Comparison of ENCODE assay signal across 24 cellular contexts in genomic region chr14:90791481-90791880, GRCh38.
"Had no signal": no experiment of that assay in that cellular context is flagged by ENCODE, and none has a peak within 500 bp of the region (broad histone marks: within the 10 kb centered on the region; RNA-seq: fewer than 3 reads in every experiment).

No MANE protein-coding gene starts in this region.

- ATAC-seq: activated CD8-positive, alpha-beta memory T cell treated with anti-CD3 and anti-CD28 coated beads, Interleukin-2, amount 10 ng/mL, durations not matched to agents 7 days and 5 days; activated CD8-positive, alpha-beta T cell treated with anti-CD3 and anti-CD28 coated beads for 36 hours; body of pancreas; stimulated activated naive CD8-positive, alpha-beta T cell treated with anti-CD3 and anti-CD28 coated beads, Interleukin-15, Interleukin-2, amounts not matched to agents 100 U/mL and 50 U/mL, for 24 hours had no signal

- H3K9me3 ChIP-seq: body of pancreas had no signal

- H3K27ac ChIP-seq: body of pancreas, cardiac muscle cell, hepatocyte had no signal

- H3K27ac Mint-ChIP-seq: activated CD4-positive, alpha-beta T cell treated with anti-CD3 and anti-CD28 coated beads, Interleukin-2, amount 10 ng/mL, durations not matched to agents 7 days and 5 days; activated CD8-positive, alpha-beta memory T cell treated with anti-CD3 and anti-CD28 coated beads, Interleukin-2, amount 10 ng/mL, durations not matched to agents 7 days and 5 days; activated CD8-positive, alpha-beta T cell treated with anti-CD3 and anti-CD28 coated beads for 36 hours; activated T-helper 1 cell treated with anti-CD3 and anti-CD28 coated beads, Interleukin-12 subunit alpha, Interleukin-12 subunit beta, Interleukin-2, Interleukin-4 antibody, amounts not matched to agents 30 ng/mL and 10 ng/mL and 1 ng/mL, durations not matched to agents 14 hours and 24 hours and 36 hours; dendritic cell treated with granulocyte-macrophage colony-stimulating factor and Interleukin-4, amounts not matched to agents 40 ng/mL and 50 ng/mL, for 4 days; immature natural killer cell; nephron progenitor cell; T-helper 1 cell treated with Interleukin-12 subunit alpha and Interleukin-12 subunit beta and Interleukin-4 antibody, amounts not matched to agents 30 μg/mL and 1 μg/mL, for 36 hours had no signal

- DNase-seq: activated CD4-positive, alpha-beta T cell treated with anti-CD3 and anti-CD28 coated beads, Interleukin-2, amount 10 ng/mL, durations not matched to agents 7 days and 5 days; activated CD4-positive, CD25-positive, alpha-beta regulatory T cell treated with anti-CD3 and anti-CD28 coated beads, Interleukin-2, amount 50 U/mL, for 72 hours; activated CD8-positive, alpha-beta memory T cell treated with anti-CD3 and anti-CD28 coated beads, Interleukin-2, amount 10 ng/mL, durations not matched to agents 7 days and 5 days; activated CD8-positive, alpha-beta T cell treated with anti-CD3 and anti-CD28 coated beads for 36 hours; activated gamma-delta T cell; activated naive CD4-positive, alpha-beta T cell treated with anti-CD3 and anti-CD28 coated beads, Interleukin-2, amount 50 U/mL, for 16 hours; activated T-cell treated with anti-CD3 and anti-CD28 coated beads for 4 hours; anterior cingulate cortex; body of pancreas; effector CD4-positive, alpha-beta T cell; foreskin fibroblast; immature natural killer cell; nephron progenitor cell; occipital lobe; retina; stimulated activated CD4-positive, alpha-beta T cell treated with anti-CD3 and anti-CD28 coated beads, Interleukin-4, amount 100 ng/mL, for 24 hours; stimulated activated naive CD8-positive, alpha-beta T cell treated with anti-CD3 and anti-CD28 coated beads, Interleukin-15, Interleukin-2, amounts not matched to agents 100 U/mL and 50 U/mL, for 24 hours; T1000 had no signal

- H2AFZ ChIP-seq: hepatocyte had no signal

- H3K4me2 ChIP-seq: hepatocyte had no signal

- H3K36me3 Mint-ChIP-seq: activated CD8-positive, alpha-beta memory T cell treated with anti-CD3 and anti-CD28 coated beads, Interleukin-2, amount 10 ng/mL, durations not matched to agents 7 days and 5 days; immature natural killer cell had no signal

- H3K79me2 ChIP-seq: hepatocyte had no signal

- H3K4me3 Mint-ChIP-seq: activated CD4-positive, alpha-beta T cell treated with anti-CD3 and anti-CD28 coated beads, Interleukin-2, amount 10 ng/mL, durations not matched to agents 7 days and 5 days; activated CD8-positive, alpha-beta memory T cell treated with anti-CD3 and anti-CD28 coated beads, Interleukin-2, amount 10 ng/mL, durations not matched to agents 7 days and 5 days; activated CD8-positive, alpha-beta T cell treated with anti-CD3 and anti-CD28 coated beads for 36 hours; activated T-helper 1 cell treated with anti-CD3 and anti-CD28 coated beads, Interleukin-12 subunit alpha, Interleukin-12 subunit beta, Interleukin-2, Interleukin-4 antibody, amounts not matched to agents 30 ng/mL and 10 ng/mL and 1 ng/mL, durations not matched to agents 14 hours and 24 hours and 36 hours; dendritic cell treated with granulocyte-macrophage colony-stimulating factor and Interleukin-4, amounts not matched to agents 40 ng/mL and 50 ng/mL, for 4 days; immature natural killer cell; nephron progenitor cell; T-helper 1 cell treated with Interleukin-12 subunit alpha and Interleukin-12 subunit beta and Interleukin-4 antibody, amounts not matched to agents 30 μg/mL and 1 μg/mL, for 36 hours had no signal

- H3K4me3 ChIP-seq: body of pancreas, cardiac muscle cell, hepatocyte had no signal

- H3K4me1 Mint-ChIP-seq: activated CD4-positive, alpha-beta T cell treated with anti-CD3 and anti-CD28 coated beads, Interleukin-2, amount 10 ng/mL, durations not matched to agents 7 days and 5 days; activated CD8-positive, alpha-beta memory T cell treated with anti-CD3 and anti-CD28 coated beads, Interleukin-2, amount 10 ng/mL, durations not matched to agents 7 days and 5 days; immature natural killer cell had no signal

- H3K4me1 ChIP-seq: body of pancreas had no signal

- H3K27me3 Mint-ChIP-seq: activated CD4-positive, alpha-beta T cell treated with anti-CD3 and anti-CD28 coated beads, Interleukin-2, amount 10 ng/mL, durations not matched to agents 7 days and 5 days; activated CD8-positive, alpha-beta memory T cell treated with anti-CD3 and anti-CD28 coated beads, Interleukin-2, amount 10 ng/mL, durations not matched to agents 7 days and 5 days; activated CD8-positive, alpha-beta T cell treated with anti-CD3 and anti-CD28 coated beads for 36 hours; dendritic cell treated with granulocyte-macrophage colony-stimulating factor and Interleukin-4, amounts not matched to agents 40 ng/mL and 50 ng/mL, for 4 days had no signal

- H3K27me3 ChIP-seq: body of pancreas, cardiac muscle cell, hepatocyte had no signal

- H3K36me3 ChIP-seq: cardiac muscle cell had no signal

- H3K9me3 Mint-ChIP-seq: activated CD4-positive, alpha-beta T cell treated with anti-CD3 and anti-CD28 coated beads, Interleukin-2, amount 10 ng/mL, durations not matched to agents 7 days and 5 days; activated CD8-positive, alpha-beta T cell treated with anti-CD3 and anti-CD28 coated beads for 36 hours; activated T-helper 1 cell treated with anti-CD3 and anti-CD28 coated beads, Interleukin-12 subunit alpha, Interleukin-12 subunit beta, Interleukin-2, Interleukin-4 antibody, amounts not matched to agents 30 ng/mL and 10 ng/mL and 1 ng/mL, durations not matched to agents 14 hours and 24 hours and 36 hours; dendritic cell treated with granulocyte-macrophage colony-stimulating factor and Interleukin-4, amounts not matched to agents 40 ng/mL and 50 ng/mL, for 4 days; immature natural killer cell; nephron progenitor cell; T-helper 1 cell treated with Interleukin-12 subunit alpha and Interleukin-12 subunit beta and Interleukin-4 antibody, amounts not matched to agents 30 μg/mL and 1 μg/mL, for 36 hours had no signal

- FAIRE-seq: endometrium had no signal
